Comparison of ENCODE assay signal across 18 cellular contexts in genomic region chr12:59689776-59690175, GRCh38.
"Had no signal": no experiment of that assay in that cellular context is flagged by ENCODE, and none has a peak within 500 bp of the region (broad histone marks: within the 10 kb centered on the region; RNA-seq: fewer than 3 reads in every experiment).

No MANE protein-coding gene starts in this region.

- H3K27me3 ChIP-seq: breast epithelium, hepatocyte, pancreas, tibial artery had no signal

- H3K9me3 ChIP-seq: breast epithelium, pancreas had no signal

- H3K27ac Mint-ChIP-seq: activated CD4-positive, alpha-beta memory T cell treated with anti-CD3 and anti-CD28 coated beads, Interleukin-2, amount 10 ng/mL, durations not matched to agents 7 days and 5 days; activated CD4-positive, alpha-beta T cell treated with anti-CD3 and anti-CD28 coated beads for 36 hours; activated naive CD4-positive, alpha-beta T cell treated with anti-CD3 and anti-CD28 coated beads, Interleukin-2, amount 50 U/mL, for 72 hours; naive thymus-derived CD4-positive, alpha-beta T cell; stimulated activated memory B cell treated with anti-CD40 and anti-IgM and Interleukin-4, amounts not matched to agents 10 μg/mL and 1 μg/mL and 100 μg/mL, for 72 hours; T-helper 17 cell had no signal

- ATAC-seq: activated CD4-positive, alpha-beta T cell treated with anti-CD3 and anti-CD28 coated beads for 36 hours; activated naive CD4-positive, alpha-beta T cell treated with anti-CD3 and anti-CD28 coated beads, Interleukin-2, amount 50 U/mL, for 72 hours; activated T-cell treated with anti-CD3 and anti-CD28 coated beads, Interleukin-2, amount 50 U/mL, for 4 hours; effector memory CD8-positive, alpha-beta T cell; naive thymus-derived CD4-positive, alpha-beta T cell; pancreas; stimulated activated memory B cell treated with anti-CD40 and anti-IgM and Interleukin-4, amounts not matched to agents 10 μg/mL and 1 μg/mL and 100 μg/mL, for 72 hours; T-helper 17 cell had no signal

- DNase-seq: activated CD4-positive, alpha-beta memory T cell treated with anti-CD3 and anti-CD28 coated beads, Interleukin-2, amount 10 ng/mL, durations not matched to agents 7 days and 5 days; activated CD4-positive, alpha-beta T cell treated with anti-CD3 and anti-CD28 coated beads for 36 hours; activated effector memory CD4-positive, alpha-beta T cell treated with anti-CD3 and anti-CD28 coated beads, Interleukin-2, amount 50 U/mL, for 16 hours; activated T-cell treated with anti-CD3 and anti-CD28 coated beads, Interleukin-2, amount 50 U/mL, for 4 hours; dermis blood vessel endothelial cell; effector memory CD8-positive, alpha-beta T cell; midbrain; naive thymus-derived CD4-positive, alpha-beta T cell; pancreas; stimulated activated CD4-positive, alpha-beta T cell treated with anti-CD3 and anti-CD28 coated beads, Interleukin-2, amount 100 ng/mL, for 48 hours; T-helper 17 cell; tibial artery; WERI-Rb-1 had no signal

- H2AFZ ChIP-seq: hepatocyte had no signal

- H3K9me3 Mint-ChIP-seq: activated CD4-positive, alpha-beta memory T cell treated with anti-CD3 and anti-CD28 coated beads, Interleukin-2, amount 10 ng/mL, durations not matched to agents 7 days and 5 days had no signal

- H3K27ac ChIP-seq: breast epithelium, epithelial cell of prostate, hepatocyte, pancreas, tibial artery, WERI-Rb-1 had no signal

- H3K4me1 Mint-ChIP-seq: activated CD4-positive, alpha-beta memory T cell treated with anti-CD3 and anti-CD28 coated beads, Interleukin-2, amount 10 ng/mL, durations not matched to agents 7 days and 5 days; stimulated activated memory B cell treated with anti-CD40 and anti-IgM and Interleukin-4, amounts not matched to agents 10 μg/mL and 1 μg/mL and 100 μg/mL, for 72 hours had no signal

- H3K79me2 ChIP-seq: hepatocyte had no signal

- H3K4me3 Mint-ChIP-seq: activated CD4-positive, alpha-beta memory T cell treated with anti-CD3 and anti-CD28 coated beads, Interleukin-2, amount 10 ng/mL, durations not matched to agents 7 days and 5 days; activated CD4-positive, alpha-beta T cell treated with anti-CD3 and anti-CD28 coated beads for 36 hours; activated T-cell treated with anti-CD3 and anti-CD28 coated beads, Interleukin-2, amount 50 U/mL, for 4 hours; effector memory CD8-positive, alpha-beta T cell; naive thymus-derived CD4-positive, alpha-beta T cell; stimulated activated memory B cell treated with anti-CD40 and anti-IgM and Interleukin-4, amounts not matched to agents 10 μg/mL and 1 μg/mL and 100 μg/mL, for 72 hours; T-helper 17 cell had no signal

- H3K36me3 ChIP-seq: breast epithelium, pancreas, tibial artery, WERI-Rb-1 had no signal

- H3K4me1 ChIP-seq: breast epithelium, pancreas had no signal

- H3K4me2 ChIP-seq: hepatocyte had no signal

- H3K4me3 ChIP-seq: breast epithelium, hepatocyte, pancreas, tibial artery had no signal

- H3K27me3 Mint-ChIP-seq: activated CD4-positive, alpha-beta memory T cell treated with anti-CD3 and anti-CD28 coated beads, Interleukin-2, amount 10 ng/mL, durations not matched to agents 7 days and 5 days; activated CD4-positive, alpha-beta T cell treated with anti-CD3 and anti-CD28 coated beads for 36 hours; effector memory CD8-positive, alpha-beta T cell; naive thymus-derived CD4-positive, alpha-beta T cell; stimulated activated memory B cell treated with anti-CD40 and anti-IgM and Interleukin-4, amounts not matched to agents 10 μg/mL and 1 μg/mL and 100 μg/mL, for 72 hours; T-helper 17 cell had no signal
